ENCODE assay signal across 8 cellular contexts in the genomic region with DNA sequence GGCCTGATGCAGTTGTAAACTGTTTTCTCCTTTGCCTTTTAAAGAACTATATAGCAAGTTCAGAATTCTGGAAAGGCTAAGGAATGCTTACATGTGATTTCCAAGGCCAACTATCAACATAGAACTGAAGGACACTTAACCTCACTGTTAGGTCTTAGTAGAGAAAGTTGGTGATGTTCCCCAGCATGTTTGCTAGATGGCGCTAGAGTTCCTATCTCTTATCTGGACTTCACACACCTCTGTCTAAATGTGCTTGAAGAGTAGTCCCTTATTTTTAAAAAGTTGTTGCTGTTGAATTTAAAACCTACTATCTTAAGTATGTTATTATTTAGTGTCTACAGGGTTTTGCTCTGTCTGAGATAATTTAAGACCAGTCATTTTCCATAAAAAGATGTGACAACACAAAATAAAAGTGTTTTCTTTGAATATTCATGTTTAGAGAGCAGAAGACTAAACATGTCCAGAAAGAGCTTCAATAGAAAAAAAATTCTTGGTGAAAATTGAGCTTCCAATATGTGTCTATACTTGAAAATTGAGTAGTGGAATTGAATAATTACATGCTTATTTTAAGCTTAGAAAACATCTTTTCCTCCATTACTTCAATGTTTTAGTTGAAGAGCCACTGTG.
DNase-seq lines count a peak whose midpoint lies in the region; ATAC-seq, FAIRE-seq and TF ChIP-seq lines count a peak whose summit lies in the region.

No MANE protein-coding gene starts in this region.

- H3F3A ChIP-seq in OCI-LY1 (ENCODE audit: insufficient read depth, low read length) = no peaks in the 10 kb centered on the region

- WGBS in hepatocyte (ENCODE audit: low lambda C conversion rate, missing lambda C conversion rate) = 8% methylated on average over 1 of the region's 1 CpG
- 0% methylated on average over 1 of the region's 1 CpG for WGBS in pancreas, 2 donors

- H3K27me3 ChIP-seq in DND-41 (ENCODE audit: insufficient read depth, low read length, poor library complexity) = no peaks in the 10 kb centered on the region
- no peaks in the 10 kb centered on the region for H3K27me3 ChIP-seq in OCI-LY1 (ENCODE audit: insufficient read depth, low read length)
- no peaks in the 10 kb centered on the region for H3K27me3 ChIP-seq in hepatocyte
- no peaks in the 10 kb centered on the region for H3K27me3 ChIP-seq in pancreas
- H3K27me3 ChIP-seq in ascending aorta = no peaks in the 10 kb centered on the region

- CTCF ChIA-PET in HEK293 (lab: Yijun Ruan, JAX) = interaction anchor here (0.5 to 3.1 kb wide), 27 partner anchors 9 to 1016 kb away, joined by 3 to 35 read pairs (median 3); no protein-coding TSS in a partner anchor

- H3K4me1 ChIP-seq in DND-41 (ENCODE audit: insufficient read depth, low read length) (peaks cover 40% of the 10 kb centered on the region), HEK293 (ENCODE audit: control insufficient read depth, insufficient read depth, low read length) (no peaks in the 10 kb centered on the region), OCI-LY1 (ENCODE audit: insufficient read depth, low read length, severe bottlenecking) (no peaks in the 10 kb centered on the region), hepatocyte (ENCODE audit: insufficient read depth) (no peaks in the 10 kb centered on the region), pancreas (no peaks in the 10 kb centered on the region), ascending aorta (no peaks in the 10 kb centered on the region)

- no peak overlapping the region for H3K4me2 ChIP-seq in DND-41 (ENCODE audit: insufficient read depth, low read length)
- H3K4me2 ChIP-seq in OCI-LY1 (ENCODE audit: low read length) = no peak overlapping the region
- H3K4me2 ChIP-seq in hepatocyte = no peak overlapping the region

- FAIRE-seq in pancreas (lab: Jason Lieb, UNC) = no peak

- no peak overlapping the region for H2AFZ ChIP-seq in DND-41 (ENCODE audit: low read depth, low read length)
- no peak overlapping the region for H2AFZ ChIP-seq in OCI-LY1 (ENCODE audit: low read length)
- no peak overlapping the region for H2AFZ ChIP-seq in hepatocyte

- no peaks in the 10 kb centered on the region for H3K9me2 ChIP-seq in OCI-LY1 (ENCODE audit: low read depth, low read length)
- no peaks in the 10 kb centered on the region for H3K9me2 ChIP-seq in hepatocyte (replicated peaks; ENCODE audit: insufficient read depth)

- ATAC-seq in DND-41 (ENCODE audit: insufficient read depth, low read depth) = peak; percentile 72
- no peak for ATAC-seq in GM18517 (IDR thresholded peaks at IDR 0.05; ENCODE audit: unreplicated experiment)
- no peak for ATAC-seq in pancreas

- H3K9ac ChIP-seq in DND-41 (ENCODE audit: low read depth, low read length) (no peak overlapping the region; the same call in 1 of the 2 replicates), OCI-LY1 (ENCODE audit: low read length) (no peak overlapping the region)

- H4K20me1 ChIP-seq in DND-41 (ENCODE audit: insufficient read depth, low read length) (no peaks in the 10 kb centered on the region), OCI-LY1 (ENCODE audit: insufficient read depth, low read length) (no peaks in the 10 kb centered on the region), hepatocyte (ENCODE audit: insufficient read depth, poor library complexity, severe bottlenecking) (no peaks in the 10 kb centered on the region)

- H3K4me3 ChIP-seq in DND-41 (ENCODE audit: low read depth in 1 of 2, low read length in 2 of 2) (no peak overlapping the region), HEK293 (ENCODE audit: low read depth, low read length) (no peak overlapping the region), OCI-LY1 (ENCODE audit: low read depth, low read length, poor library complexity, severe bottlenecking) (no peak overlapping the region), hepatocyte (no peak overlapping the region), pancreas (no peak overlapping the region), ascending aorta (no peak overlapping the region)

- H3K27ac ChIP-seq in DND-41 (ENCODE audit: low read length) (peak overlapping the region; percentile 98), HEK293 (ENCODE audit: extremely low read depth, low read depth, low read length) (no peak overlapping the region), OCI-LY1 (ENCODE audit: low read depth, low read length, poor library complexity, severe bottlenecking) (no peak overlapping the region), hepatocyte (no peak overlapping the region), pancreas (no peak overlapping the region), ascending aorta (no peak overlapping the region)

- H3K36me3 ChIP-seq in DND-41 (ENCODE audit: insufficient read depth, low read length) = peaks cover 9% of the 10 kb centered on the region; the same call in 1 of the 2 replicates
- H3K36me3 ChIP-seq in HEK293 (ENCODE audit: control insufficient read depth in 2 of 2, insufficient read depth in 1 of 2, low read length in 2 of 2) = no peaks in the 10 kb centered on the region
- H3K36me3 ChIP-seq in OCI-LY1 (ENCODE audit: insufficient read depth, low read length) = no peaks in the 10 kb centered on the region
- no peaks in the 10 kb centered on the region for H3K36me3 ChIP-seq in hepatocyte (replicated peaks; ENCODE audit: insufficient read depth, low read depth)
- no peaks in the 10 kb centered on the region for H3K36me3 ChIP-seq in pancreas
- no peaks in the 10 kb centered on the region for H3K36me3 ChIP-seq in ascending aorta

- H3K79me2 ChIP-seq in DND-41 (ENCODE audit: insufficient read depth, low read length) (no peaks in the 10 kb centered on the region), OCI-LY1 (ENCODE audit: insufficient read depth, low read length) (no peaks in the 10 kb centered on the region), hepatocyte (no peaks in the 10 kb centered on the region)

- peak; percentile 85 for TF ChIP-seq CTCF in DND-41 (IDR thresholded peaks at IDR 0.05; ENCODE audit: borderline replicate concordance, extremely low read depth, low read length, poor library complexity, severe bottlenecking)
- TF ChIP-seq CTCF in HEK293 (tag by site-specific recombination; IDR thresholded peaks at IDR 0.05) = no peak
- TF ChIP-seq CTCF in OCI-LY1 (IDR thresholded peaks at IDR 0.05; ENCODE audit: low read length) = peak; percentile 70
- peak; percentile 47 for TF ChIP-seq CTCF in hepatocyte (IDR thresholded peaks at IDR 0.05; ENCODE audit: poor library complexity)
- no peak for TF ChIP-seq CTCF in pancreas (IDR thresholded peaks at IDR 0.05)
- TF ChIP-seq CTCF in ascending aorta (IDR thresholded peaks at IDR 0.05) = no peak

- DNase-seq in DND-41 (peak; percentile 52), hepatocyte (ENCODE audit: low spot score) (peak; percentile 36), pancreas (no peak), ascending aorta (ENCODE audit: low spot score in 2 of 2) (no peak)
- no peak for DNase-seq in activated T-cell treated with anti-CD3 and anti-CD28 coated beads, Interleukin-2, amount 50 U/mL, for 1 hour

- POLR2A ChIA-PET in HEK293 (lab: Yijun Ruan, JAX) = no interaction called here

- H3K9me3 ChIP-seq in DND-41 (ENCODE audit: insufficient read depth, low read length, severe bottlenecking) = peaks cover 14% of the 10 kb centered on the region
- H3K9me3 ChIP-seq in HEK293 (ENCODE audit: control insufficient read depth, insufficient read depth, low read depth, low read length) = no peaks in the 10 kb centered on the region
- 0 out of 2 replicates have a peak, but pooled peaks cover 2% of the 10 kb centered on the region for H3K9me3 ChIP-seq in OCI-LY1 (ENCODE audit: low read length)
- no peaks in the 10 kb centered on the region for H3K9me3 ChIP-seq in hepatocyte (ENCODE audit: low read depth)
- no peaks in the 10 kb centered on the region for H3K9me3 ChIP-seq in pancreas
- peaks cover 0 to 8% of the 10 kb centered on the region in 2 donors for H3K9me3 ChIP-seq in ascending aorta

- intact Hi-C loops in pancreas (cut with DNase I) = no loop called here
- intact Hi-C loops in ascending aorta (cut with DNase I) = no loop called here

TF ChIP-seq in HEK293, 187 proteins besides CTCF, POLR2A, EP300 and RAD21:
- TF ChIP-seq ZNF654 (tag by site-specific recombination; IDR thresholded peaks at IDR 0.05; ENCODE audit: low read depth) (peak; percentile 28), OSR2 (tag by site-specific recombination; IDR thresholded peaks at IDR 0.05) (no peak), ZNF658 (tag by site-specific recombination; IDR thresholded peaks at IDR 0.05) (no peak), ZNF391 (tag by site-specific recombination; IDR thresholded peaks at IDR 0.05; ENCODE audit: borderline replicate concordance, low read depth) (no peak), ZNF585B (tag by site-specific recombination; IDR thresholded peaks at IDR 0.05) (no peak), ZNF558 (tag by site-specific recombination; IDR thresholded peaks at IDR 0.05) (no peak)

Comparison
In these comparisons a context has a peak if more than half of its experiments do, and no peak if none do; other contexts are left out.
1. DNase-seq: peak in DND-41 (single experiment) and hepatocyte (single experiment); none in activated T-cell treated with anti-CD3 and anti-CD28 coated beads, Interleukin-2, amount 50 U/mL, for 1 hour (single experiment), pancreas (0 of 6) and ascending aorta (0 of 2).
2. CTCF ChIP-seq: peak in DND-41 (single experiment), OCI-LY1 (single experiment) and hepatocyte (single experiment); none in HEK293 (single experiment), pancreas (0 of 4) and ascending aorta (0 of 3).